ENCODE assay signal across 21 cellular contexts in genomic region chr1:28326505-28326904, GRCh38. TPM values are rescaled to one million over a fixed set of nuclear protein-coding genes. Genes with fewer than 3 reads are reported as not detected.
DNase-seq lines count a peak whose midpoint lies in the region; ATAC-seq, FAIRE-seq and TF ChIP-seq lines count a peak whose summit lies in the region.
"Had no signal": no experiment of that assay in that cellular context is flagged by ENCODE, and none has a peak within 500 bp of the region (broad histone marks: within the 10 kb centered on the region; RNA-seq: fewer than 3 reads in every experiment).

No MANE protein-coding gene starts in this region.

- H3K4me3 ChIP-seq in BLaER1 treated with 17β-estradiol and CSF1 and Interleukin-3, amounts not matched to agents 10 nM and 100 nM = no peak overlapping the region
- no peak overlapping the region for H3K4me3 ChIP-seq in keratinocyte (ENCODE audit: control insufficient read depth in 2 of 3, extremely low read depth in 1 of 3, insufficient read depth in 2 of 3, low read depth in 1 of 3, low read length in 3 of 3)
- H3K4me3 ChIP-seq: ascending aorta had no signal

- FAIRE-seq in keratinocyte (lab: Jason Lieb, UNC) = no peak

- peaks cover 15% of the 10 kb centered on the region for H3K4me1 Mint-ChIP-seq in activated T-helper 2 cell treated with anti-CD3 and anti-CD28 coated beads, Interferon-gamma antibody, Interleukin-2, Interleukin-4, amounts not matched to agents 10 μg/mL and 5 μg/mL and 100 μg/mL, durations not matched to agents 14 hours and 24 hours and 36 hours (ENCODE audit: low read depth)

- peak overlapping the region; percentile 79 to 92 (median 87) for H3K4me2 ChIP-seq in BLaER1 treated with 17β-estradiol and CSF1 and Interleukin-3, amounts not matched to agents 10 nM and 100 nM
- H3K4me2 ChIP-seq in keratinocyte (ENCODE audit: control insufficient read depth, extremely low read depth, insufficient read depth, low read depth, low read length) = no peak overlapping the region

- H3K9me3 ChIP-seq in BLaER1 treated with 17β-estradiol and CSF1 and Interleukin-3, amounts not matched to agents 10 nM and 100 nM (replicated peaks in 1 of 11) = no peaks in the 10 kb centered on the region
- no peaks in the 10 kb centered on the region for H3K9me3 ChIP-seq in keratinocyte (ENCODE audit: control insufficient read depth, low read depth, low read length)
- H3K9me3 ChIP-seq: ascending aorta had no signal

- no peak for ATAC-seq in GM18867 (IDR thresholded peaks at IDR 0.05; ENCODE audit: unreplicated experiment)
- ATAC-seq: activated CD8-positive, alpha-beta memory T cell treated with anti-CD3 and anti-CD28 coated beads, Interleukin-2, amount 10 ng/mL, durations not matched to agents 7 days and 5 days; left ventricle myocardium superior; sciatic nerve had no signal

- peaks cover 4% of the 10 kb centered on the region for H3K9me1 ChIP-seq in keratinocyte (ENCODE audit: control insufficient read depth, extremely low read depth, insufficient read depth, low read length)

- peak; percentile 87 for DNase-seq in MV-4-11 (lab: John Stamatoyannopoulos, UW)
- DNase-seq in SIG-M5 treated with dmso at 0.1 percent for 504 hours (lab: John Stamatoyannopoulos, UW; ENCODE audit: unreplicated experiment) = peak; percentile 85
- DNase-seq in keratinocyte (ENCODE audit: low read depth, low spot score) = no peak
- no peak for DNase-seq in NCI-H1436 (lab: John Stamatoyannopoulos, UW)
- no peak for DNase-seq in AG08396 (ENCODE audit: low spot score)
- no peak for DNase-seq in activated T-helper 2 cell treated with anti-CD3 and anti-CD28 coated beads, Interferon-gamma antibody, Interleukin-2, Interleukin-4, amounts not matched to agents 10 μg/mL and 5 μg/mL and 100 μg/mL, durations not matched to agents 14 hours and 24 hours and 36 hours (ENCODE audit: low spot score)
- DNase-seq: activated CD4-positive, alpha-beta T cell treated with anti-CD3 and anti-CD28 coated beads, Interleukin-2, amount 10 ng/mL, durations not matched to agents 24 days and 14 days; activated CD8-positive, alpha-beta memory T cell treated with anti-CD3 and anti-CD28 coated beads, Interleukin-2, amount 10 ng/mL, durations not matched to agents 7 days and 5 days; central memory CD4-positive, alpha-beta T cell; hippocampal formation; left ventricle myocardium superior; NCI-H2029; posterior cingulate gyrus; stimulated activated CD4-positive, alpha-beta T cell treated with anti-CD3 and anti-CD28 coated beads, Interleukin-15, amount 100 ng/mL, for 24 hours had no signal

- peaks cover 5 to 12% (median 11%) of the 10 kb centered on the region in 11 experiments for H3K36me3 ChIP-seq in BLaER1 treated with 17β-estradiol and CSF1 and Interleukin-3, amounts not matched to agents 10 nM and 100 nM
- H3K36me3 ChIP-seq in keratinocyte (ENCODE audit: control insufficient read depth in 2 of 2, extremely low read depth in 1 of 2, insufficient read depth in 2 of 2, low read length in 2 of 2) = peaks cover 2 to 6% of the 10 kb centered on the region in 2 experiments

- H3K27ac ChIP-seq in BLaER1 treated with 17β-estradiol and CSF1 and Interleukin-3, amounts not matched to agents 10 nM and 100 nM = peak overlapping the region in 9 of 11 experiments; percentile 25 to 49 (median 37); a peak in 12 of 22 replicates
- H3K27ac ChIP-seq in keratinocyte (ENCODE audit: control insufficient read depth, insufficient read depth, low read length) = peak overlapping the region; percentile 41
- H3K27ac ChIP-seq: ascending aorta, C4-2B had no signal

- intact Hi-C loops in activated T-helper 2 cell treated with anti-CD3 and anti-CD28 coated beads, Interferon-gamma antibody, Interleukin-2, Interleukin-4, amounts not matched to agents 10 μg/mL and 5 μg/mL and 100 μg/mL, durations not matched to agents 14 hours and 24 hours and 36 hours (cut with micrococcal nuclease) = no loop called here

- dilution Hi-C loops in keratinocyte (cut with MboI; ENCODE audit: extremely low pct_ligation_motif_present, low sequenced_read_pairs) = no loop called here

- no peak overlapping the region for H2AFZ ChIP-seq in keratinocyte (ENCODE audit: control insufficient read depth, low read length)

- no peaks in the 10 kb centered on the region for H3K27me3 ChIP-seq in BLaER1 treated with 17β-estradiol and CSF1 and Interleukin-3, amounts not matched to agents 10 nM and 100 nM
- H3K27me3 ChIP-seq in keratinocyte (ENCODE audit: control insufficient read depth, extremely low read depth, insufficient read depth, low read length) = no peaks in the 10 kb centered on the region
- H3K27me3 ChIP-seq: ascending aorta had no signal

- no peak overlapping the region for H3K27ac Mint-ChIP-seq in activated T-helper 2 cell treated with anti-CD3 and anti-CD28 coated beads, Interferon-gamma antibody, Interleukin-2, Interleukin-4, amounts not matched to agents 10 μg/mL and 5 μg/mL and 100 μg/mL, durations not matched to agents 14 hours and 24 hours and 36 hours
- H3K27ac Mint-ChIP-seq: activated CD8-positive, alpha-beta memory T cell treated with anti-CD3 and anti-CD28 coated beads, Interleukin-2, amount 10 ng/mL, durations not matched to agents 7 days and 5 days; activated T-helper 1 cell treated with anti-CD3 and anti-CD28 coated beads, Interleukin-12 subunit alpha, Interleukin-12 subunit beta, Interleukin-2, Interleukin-4 antibody, amounts not matched to agents 30 ng/mL and 10 ng/mL and 1 ng/mL, durations not matched to agents 14 hours and 24 hours and 36 hours had no signal

- no peaks in the 10 kb centered on the region for H4K20me1 ChIP-seq in BLaER1 treated with 17β-estradiol and CSF1 and Interleukin-3, amounts not matched to agents 10 nM and 100 nM
- H4K20me1 ChIP-seq in keratinocyte (ENCODE audit: control insufficient read depth, extremely low read depth, insufficient read depth, low read length) = no peaks in the 10 kb centered on the region

- H3K9ac ChIP-seq in BLaER1 treated with 17β-estradiol and CSF1 and Interleukin-3, amounts not matched to agents 10 nM and 100 nM = 0 out of 22 replicates have a peak overlapping the region, but pooled peaks of 2 of the 11 experiments have one; percentile 7 to 15
- no peak overlapping the region for H3K9ac ChIP-seq in keratinocyte (ENCODE audit: control insufficient read depth, extremely low read depth, insufficient read depth, low read length)

- H3K4me3 Mint-ChIP-seq in activated T-helper 2 cell treated with anti-CD3 and anti-CD28 coated beads, Interferon-gamma antibody, Interleukin-2, Interleukin-4, amounts not matched to agents 10 μg/mL and 5 μg/mL and 100 μg/mL, durations not matched to agents 14 hours and 24 hours and 36 hours (ENCODE audit: low read depth) = no peak overlapping the region
- H3K4me3 Mint-ChIP-seq: activated CD4-positive, alpha-beta T cell treated with anti-CD3 and anti-CD28 coated beads, Interleukin-2, amount 10 ng/mL, durations not matched to agents 24 days and 14 days; activated CD8-positive, alpha-beta memory T cell treated with anti-CD3 and anti-CD28 coated beads, Interleukin-2, amount 10 ng/mL, durations not matched to agents 7 days and 5 days; activated naive CD8-positive, alpha-beta T cell; activated T-helper 1 cell treated with anti-CD3 and anti-CD28 coated beads, Interleukin-12 subunit alpha, Interleukin-12 subunit beta, Interleukin-2, Interleukin-4 antibody, amounts not matched to agents 30 ng/mL and 10 ng/mL and 1 ng/mL, durations not matched to agents 14 hours and 24 hours and 36 hours had no signal

- H3K79me2 ChIP-seq in keratinocyte (ENCODE audit: control insufficient read depth, insufficient read depth, low read length) = peaks cover 10% of the 10 kb centered on the region

- H3K4me1 ChIP-seq in BLaER1 treated with 17β-estradiol and CSF1 and Interleukin-3, amounts not matched to agents 10 nM and 100 nM = peaks cover 36 to 48% (median 43%) of the 10 kb centered on the region in 10 experiments
- H3K4me1 ChIP-seq in keratinocyte (ENCODE audit: control insufficient read depth, extremely low read depth, insufficient read depth, low read length) = peaks cover 18% of the 10 kb centered on the region

- peaks cover 16% of the 10 kb centered on the region for H3K36me3 Mint-ChIP-seq in activated T-helper 2 cell treated with anti-CD3 and anti-CD28 coated beads, Interferon-gamma antibody, Interleukin-2, Interleukin-4, amounts not matched to agents 10 μg/mL and 5 μg/mL and 100 μg/mL, durations not matched to agents 14 hours and 24 hours and 36 hours (ENCODE audit: low read depth)

- peaks cover under 1% of the 10 kb centered on the region for H3K27me3 Mint-ChIP-seq in activated T-helper 2 cell treated with anti-CD3 and anti-CD28 coated beads, Interferon-gamma antibody, Interleukin-2, Interleukin-4, amounts not matched to agents 10 μg/mL and 5 μg/mL and 100 μg/mL, durations not matched to agents 14 hours and 24 hours and 36 hours (ENCODE audit: low read depth)

- no peaks in the 10 kb centered on the region for H3K9me3 Mint-ChIP-seq in activated T-helper 2 cell treated with anti-CD3 and anti-CD28 coated beads, Interferon-gamma antibody, Interleukin-2, Interleukin-4, amounts not matched to agents 10 μg/mL and 5 μg/mL and 100 μg/mL, durations not matched to agents 14 hours and 24 hours and 36 hours
- H3K9me3 Mint-ChIP-seq: activated T-helper 1 cell treated with anti-CD3 and anti-CD28 coated beads, Interleukin-12 subunit alpha, Interleukin-12 subunit beta, Interleukin-2, Interleukin-4 antibody, amounts not matched to agents 30 ng/mL and 10 ng/mL and 1 ng/mL, durations not matched to agents 14 hours and 24 hours and 36 hours had no signal

- TF ChIP-seq CTCF in keratinocyte (optimal IDR thresholded peaks at IDR 0.05 in 1 of 3, IDR thresholded peaks at IDR 0.05 in 1 of 3, conservative IDR thresholded peaks at IDR 0.05 in 1 of 3; ENCODE audit: extremely low read depth in 1 of 3, insufficient read depth in 2 of 3, low read length in 3 of 3) = no peak

RNA-seq across cellular contexts. Expression of gene MED18, which starts 2.3 kb away (rescaled TPM):
- polyA plus RNA-seq in keratinocyte = 23.5 to 26.7 TPM (median 23.8 TPM) in 3 replicates
- polyA plus RNA-seq in keratinocyte (2011; ENCODE audit: low read depth) = 7.5 TPM
- 21.8 and 27.4 TPM in 2 replicates for polyA plus RNA-seq in keratinocyte (2011; cell fraction: cytosol; rRNA removed)
- 26.9 and 31.7 TPM in 2 replicates for polyA plus RNA-seq in keratinocyte (2011; cell fraction: nucleus; rRNA removed)
- 20.8 and 25.5 TPM in 2 replicates for polyA plus RNA-seq in keratinocyte (2012; ENCODE audit: low replicate concordance)
- 31.4 to 78.0 TPM (median 57.1 TPM) in 3 replicates for polyA minus RNA-seq in keratinocyte
- polyA minus RNA-seq in keratinocyte (2011; cell fraction: cytosol; rRNA and poly(A)+ RNA removed) = 25.5 TPM
- polyA minus RNA-seq in keratinocyte (2011; cell fraction: nucleus; rRNA and poly(A)+ RNA removed) = 11.0 and 17.6 TPM in 2 replicates
- total RNA-seq in activated T-helper 2 cell treated with anti-CD3 and anti-CD28 coated beads, Interferon-gamma antibody, Interleukin-2, Interleukin-4, amounts not matched to agents 10 μg/mL and 5 μg/mL and 100 μg/mL, durations not matched to agents 14 hours and 24 hours and 36 hours = 18.2 and 18.5 TPM in 2 replicates

RNA-seq across cellular contexts. Expression of gene PHACTR4, which starts 43.0 kb away (rescaled TPM):
- 8.0 to 12.2 TPM (median 9.4 TPM) in 3 replicates for polyA plus RNA-seq in keratinocyte
- polyA plus RNA-seq in keratinocyte (2011; ENCODE audit: low read depth) = 34.2 TPM
- polyA plus RNA-seq in keratinocyte (2011; cell fraction: cytosol; rRNA removed) = 8.9 and 12.9 TPM in 2 replicates
- polyA plus RNA-seq in keratinocyte (2011; cell fraction: nucleus; rRNA removed) = 23.9 and 25.0 TPM in 2 replicates
- polyA plus RNA-seq in keratinocyte (2012; ENCODE audit: low replicate concordance) = 19.9 and 26.2 TPM in 2 replicates
- polyA minus RNA-seq in keratinocyte = 11.9 to 29.5 TPM (median 15.6 TPM) in 3 replicates
- 9.2 TPM for polyA minus RNA-seq in keratinocyte (2011; cell fraction: cytosol; rRNA and poly(A)+ RNA removed)
- 9.3 and 25.8 TPM in 2 replicates for polyA minus RNA-seq in keratinocyte (2011; cell fraction: nucleus; rRNA and poly(A)+ RNA removed)
- 30.2 and 32.1 TPM in 2 replicates for total RNA-seq in activated T-helper 2 cell treated with anti-CD3 and anti-CD28 coated beads, Interferon-gamma antibody, Interleukin-2, Interleukin-4, amounts not matched to agents 10 μg/mL and 5 μg/mL and 100 μg/mL, durations not matched to agents 14 hours and 24 hours and 36 hours

Comparison
In these comparisons a context has a peak if more than half of its experiments do, and no peak if none do; other contexts are left out.
1. DNase-seq: peak in MV-4-11 (single experiment) and SIG-M5 treated with dmso at 0.1 percent for 504 hours (single experiment); none in keratinocyte (single experiment), NCI-H1436 (single experiment), AG08396 (single experiment) and activated T-helper 2 cell treated with anti-CD3 and anti-CD28 coated beads, Interferon-gamma antibody, Interleukin-2, Interleukin-4, amounts not matched to agents 10 μg/mL and 5 μg/mL and 100 μg/mL, durations not matched to agents 14 hours and 24 hours and 36 hours (single experiment).